Comparison of ENCODE assay signal across 1 cellular context in the genomic region with DNA sequence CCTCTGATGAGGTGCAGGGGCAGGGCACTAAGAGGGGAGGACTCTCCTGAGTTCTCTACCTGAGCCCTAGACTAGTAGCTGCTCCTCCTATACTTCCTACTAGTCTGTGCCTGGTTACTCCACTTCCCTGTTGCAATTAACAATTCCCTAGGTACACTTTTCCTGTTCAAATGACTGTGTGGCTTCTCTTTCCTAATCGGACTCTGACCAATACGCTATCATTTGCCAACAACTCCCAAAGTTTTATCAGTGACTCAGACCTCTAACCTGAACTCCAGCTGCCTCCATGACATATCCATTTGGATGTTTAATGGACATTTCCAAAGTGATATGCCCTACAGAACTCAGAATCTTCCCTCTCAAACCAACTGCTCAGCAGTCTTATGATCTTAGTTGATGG.
TF ChIP-seq lines count a peak whose summit lies in the region.

No MANE protein-coding gene starts in this region.

TF ChIP-seq in HepG2, 621 proteins besides CTCF, POLR2A, EP300 and RAD21:
- TF ChIP-seq FOSL2 (CRISPR knock-in tag; IDR thresholded peaks at IDR 0.05) (peak; percentile 55; the same call in 1 of the 2 replicates), ZNF263 (CRISPR knock-in tag; IDR thresholded peaks at IDR 0.05) (peak; percentile 58; the same call in 1 of the 2 replicates), SAP130 (CRISPR knock-in tag; IDR thresholded peaks at IDR 0.05; ENCODE audit: low read depth) (0 out of 2 replicates have a peak, but pooled peaks have one; percentile 11), ZNF644 (CRISPR knock-in tag; IDR thresholded peaks at IDR 0.05; ENCODE audit: low read depth) (peak; percentile 50; the same call in 1 of the 2 replicates), CEBPG (CRISPR knock-in tag; IDR thresholded peaks at IDR 0.05) (peak; percentile 37; the same call in 1 of the 2 replicates)
